Comparison of ENCODE assay signal across 21 cellular contexts in genomic region chr3:62531981-62532380, GRCh38.
"Had no signal": no experiment of that assay in that cellular context is flagged by ENCODE, and none has a peak within 500 bp of the region (broad histone marks: within the 10 kb centered on the region; RNA-seq: fewer than 3 reads in every experiment).

No MANE protein-coding gene starts in this region.

- H3K9me3 Mint-ChIP-seq: mesothelial cell of epicardium; naive thymus-derived CD8-positive, alpha-beta T cell had no signal

- H3K27me3 Mint-ChIP-seq: naive B cell had no signal

- H3K9me3 ChIP-seq: esophagus muscularis mucosa, gastrocnemius medialis, heart right ventricle, left lung, lower lobe of right lung, mucosa of descending colon had no signal

- H3K27ac ChIP-seq: coronary artery, esophagus muscularis mucosa, gastrocnemius medialis, heart right ventricle, left lung, lower lobe of right lung had no signal

- H3K4me1 Mint-ChIP-seq: mesothelial cell of epicardium; naive B cell; naive thymus-derived CD8-positive, alpha-beta T cell had no signal

- H3K36me3 ChIP-seq: esophagus muscularis mucosa, gastrocnemius medialis, heart right ventricle, left lung, lower lobe of right lung had no signal

- H3K27me3 ChIP-seq: dorsolateral prefrontal cortex, esophagus muscularis mucosa, heart right ventricle, left lung had no signal

- H3K36me3 Mint-ChIP-seq: mesothelial cell of epicardium; naive B cell; naive thymus-derived CD8-positive, alpha-beta T cell had no signal

- H3K4me1 ChIP-seq: esophagus muscularis mucosa, gastrocnemius medialis, heart right ventricle, left lung, lower lobe of right lung had no signal

- H3K4me3 ChIP-seq: coronary artery, dorsolateral prefrontal cortex, esophagus muscularis mucosa, gastrocnemius medialis, heart right ventricle, left lung, lower lobe of right lung, mucosa of descending colon had no signal

- H3K4me3 Mint-ChIP-seq: mesothelial cell of epicardium; naive thymus-derived CD8-positive, alpha-beta T cell had no signal

- H3K27ac Mint-ChIP-seq: mesothelial cell of epicardium; naive B cell; naive thymus-derived CD8-positive, alpha-beta T cell had no signal

- DNase-seq: dermis blood vessel endothelial cell; effector CD4-positive, alpha-beta T cell; effector memory CD4-positive, alpha-beta T cell; foreskin fibroblast; foreskin melanocyte; gastrocnemius medialis; glutamatergic neuron; heart right ventricle; hippocampal formation; left cardiac atrium; left lung; left ventricle myocardium superior; lower lobe of right lung; mesenchymal stem cell; mucosa of descending colon; naive B cell; naive thymus-derived CD8-positive, alpha-beta T cell had no signal

- ATAC-seq: gastrocnemius medialis; heart right ventricle; left cardiac atrium; left lung; left ventricle myocardium superior; lower lobe of right lung; mucosa of descending colon; naive thymus-derived CD8-positive, alpha-beta T cell had no signal
